10 cellular contexts compared by ENCODE assay signal in the genomic region with DNA sequence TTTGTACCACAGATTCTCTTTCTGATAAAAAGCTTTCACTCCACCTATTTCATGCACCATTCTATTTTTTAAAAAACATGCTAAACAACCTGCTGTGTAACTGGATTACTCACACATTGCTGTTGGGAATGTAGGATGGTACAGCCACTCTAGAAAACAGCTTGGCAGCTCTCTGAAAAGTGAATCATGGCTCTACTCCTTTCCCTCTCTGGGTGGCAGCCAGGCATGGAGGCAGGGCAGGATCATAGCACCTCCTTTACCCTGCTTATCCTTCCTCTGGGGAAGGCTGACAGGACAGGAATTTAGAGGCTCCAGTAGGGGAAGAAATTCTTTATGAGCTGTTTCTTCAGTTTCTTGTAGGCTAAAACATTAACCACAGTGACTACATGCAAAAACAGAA. TPM values are rescaled to one million over a fixed set of nuclear protein-coding genes. Genes with fewer than 3 reads are reported as not detected.
A peak's percentile ranks its signal among the peaks of the same experiment; 100 is the strongest.
DNase-seq lines count a peak whose midpoint lies in the region; ATAC-seq and TF ChIP-seq lines count a peak whose summit lies in the region.
"Had no signal": no experiment of that assay in that cellular context is flagged by ENCODE, and none has a peak within 500 bp of the region (broad histone marks: within the 10 kb centered on the region; RNA-seq: fewer than 3 reads in every experiment).

No MANE protein-coding gene starts in this region.

- peaks cover 5% of the 10 kb centered on the region for H3K36me3 Mint-ChIP-seq in activated CD4-positive, alpha-beta T cell treated with anti-CD3 and anti-CD28 coated beads, Interleukin-2, amount 10 ng/mL, durations not matched to agents 7 days and 5 days (ENCODE audit: low read depth)
- peaks cover 11% of the 10 kb centered on the region for H3K36me3 Mint-ChIP-seq in T-cell

- H2AFZ ChIP-seq in MM.1S (ENCODE audit: low read length), result no peak overlapping the region

- no peaks in the 10 kb centered on the region for H3K36me3 ChIP-seq in MM.1S (replicated peaks; ENCODE audit: insufficient read depth, low read length)
- H3K36me3 ChIP-seq: gastrocnemius medialis had no signal

- POLR2A ChIA-PET in activated CD4-positive, alpha-beta T cell treated with anti-CD3 and anti-CD28 coated beads, Interleukin-2, amount 10 ng/mL, durations not matched to agents 7 days and 5 days (lab: Charles Lee), result no interaction called here
- POLR2A ChIA-PET in T-cell (lab: Charles Lee), result interaction anchor here (0.6 to 1.4 kb wide), 3 partner anchors 11 to 53 kb away, joined by 3 to 7 read pairs (median 6); no protein-coding TSS in a partner anchor

- H3K27me3 Mint-ChIP-seq in activated CD4-positive, alpha-beta T cell treated with anti-CD3 and anti-CD28 coated beads, Interleukin-2, amount 10 ng/mL, durations not matched to agents 7 days and 5 days, result no peaks in the 10 kb centered on the region
- H3K27me3 Mint-ChIP-seq in T-cell, result no peaks in the 10 kb centered on the region

- no peaks in the 10 kb centered on the region for H3F3A ChIP-seq in MM.1S (ENCODE audit: insufficient read depth, low read length)

- no peak overlapping the region for H3K27ac ChIP-seq in MM.1S (ENCODE audit: low read length)
- H3K27ac ChIP-seq: gastrocnemius medialis had no signal

- H3K9me3 Mint-ChIP-seq in activated CD4-positive, alpha-beta T cell treated with anti-CD3 and anti-CD28 coated beads, Interleukin-2, amount 10 ng/mL, durations not matched to agents 7 days and 5 days, result no peaks in the 10 kb centered on the region
- no peaks in the 10 kb centered on the region for H3K9me3 Mint-ChIP-seq in T-cell

- H3K9me2 ChIP-seq in MM.1S (replicated peaks; ENCODE audit: insufficient read depth, low read length), result no peaks in the 10 kb centered on the region

- H3K9me3 ChIP-seq in MM.1S (replicated peaks; ENCODE audit: insufficient read depth, low read length), result no peaks in the 10 kb centered on the region
- H3K9me3 ChIP-seq: gastrocnemius medialis had no signal

- intact Hi-C loops in left ventricle myocardium superior (cut with micrococcal nuclease), result loop anchor here (10.0 kb wide), 1 partner anchor 100 kb away; no protein-coding TSS in a partner anchor

- peak overlapping the region; percentile 60 for H3K27ac Mint-ChIP-seq in activated CD4-positive, alpha-beta T cell treated with anti-CD3 and anti-CD28 coated beads, Interleukin-2, amount 10 ng/mL, durations not matched to agents 7 days and 5 days
- peak overlapping the region; percentile 83 to 95 for H3K27ac Mint-ChIP-seq in T-cell

- H3K79me2 ChIP-seq in MM.1S (ENCODE audit: low read length), result no peaks in the 10 kb centered on the region

- TF ChIP-seq CTCF in retinal pigment epithelial cell (conservative IDR thresholded peaks at IDR 0.05; ENCODE audit: low read depth, low read length) (peak; percentile 19), MM.1S (IDR thresholded peaks at IDR 0.05; ENCODE audit: low read length) (no peak)

- H3K4me3 Mint-ChIP-seq in activated CD4-positive, alpha-beta T cell treated with anti-CD3 and anti-CD28 coated beads, Interleukin-2, amount 10 ng/mL, durations not matched to agents 7 days and 5 days, result peak overlapping the region; percentile 8
- peak overlapping the region in 2 of 3 donors; percentile 37 to 76 for H3K4me3 Mint-ChIP-seq in T-cell

- DNase-seq in activated CD4-positive, alpha-beta T cell treated with anti-CD3 and anti-CD28 coated beads, Interleukin-2, amount 10 ng/mL, durations not matched to agents 7 days and 5 days, result no peak
- no peak for DNase-seq in activated CD4-positive, alpha-beta T cell treated with anti-CD3 and anti-CD28 coated beads for 4 hours
- DNase-seq in T-cell (no peak), left ventricle myocardium superior (peak; percentile 51), retinal pigment epithelial cell (ENCODE audit: low read depth) (peak; percentile 93), MV-4-11 (lab: John Stamatoyannopoulos, UW) (no peak), MM.1S (no peak), NCI-H1417 treated with DMSO at 0.1 percent for 48 hours (lab: John Stamatoyannopoulos, UW) (no peak)
- DNase-seq: activated CD4-positive, alpha-beta T cell treated with anti-CD3 and anti-CD28 coated beads, Interleukin-2, amount 50 U/mL, for 1 hour; gastrocnemius medialis had no signal

- no peaks in the 10 kb centered on the region for H3K27me3 ChIP-seq in MM.1S (replicated peaks; ENCODE audit: insufficient read depth, low read length)
- H3K27me3 ChIP-seq: gastrocnemius medialis had no signal

- H3K9ac ChIP-seq in MM.1S (ENCODE audit: low read length), result no peak overlapping the region

- H4K20me1 ChIP-seq in MM.1S (ENCODE audit: insufficient read depth, low read length), result no peaks in the 10 kb centered on the region

- CTCF ChIA-PET in activated CD4-positive, alpha-beta T cell treated with anti-CD3 and anti-CD28 coated beads, Interleukin-2, amount 10 ng/mL, durations not matched to agents 7 days and 5 days (lab: Charles Lee), result interaction anchor here (1.2 to 2.2 kb wide), 4 partner anchors 16 to 94 kb away, joined by 3 to 6 read pairs (median 3); no protein-coding TSS in a partner anchor
- CTCF ChIA-PET in T-cell (lab: Charles Lee), result interaction anchor here (0.6 to 2.0 kb wide), 4 partner anchors 8 to 234 kb away, joined by 3 to 8 read pairs (median 4); no protein-coding TSS in a partner anchor

- no peaks in the 10 kb centered on the region for H3K4me1 ChIP-seq in MM.1S (ENCODE audit: low read length)
- H3K4me1 ChIP-seq: gastrocnemius medialis had no signal

- H3K4me2 ChIP-seq in MM.1S (ENCODE audit: low read depth, low read length), result no peak overlapping the region

- no peak overlapping the region for H3K4me3 ChIP-seq in retinal pigment epithelial cell (ENCODE audit: low read length)
- H3K4me3 ChIP-seq in MM.1S (ENCODE audit: low read length), result no peak overlapping the region
- H3K4me3 ChIP-seq: gastrocnemius medialis had no signal

- H3K4me1 Mint-ChIP-seq in activated CD4-positive, alpha-beta T cell treated with anti-CD3 and anti-CD28 coated beads, Interleukin-2, amount 10 ng/mL, durations not matched to agents 7 days and 5 days, result peaks cover 36% of the 10 kb centered on the region
- peaks cover 33 to 44% (median 40%) of the 10 kb centered on the region in 3 donors for H3K4me1 Mint-ChIP-seq in T-cell

- ATAC-seq in T-cell (replicated peaks in 1 of 4) (no peak), left ventricle myocardium superior (peak; percentile 93)

RNA-seq across cellular contexts. Expression of a gene that starts 6.7 kb away (rescaled TPM):
- 10 to 100 TPM; 12.8 to 16.1 TPM for total RNA-seq in activated CD4-positive, alpha-beta T cell treated with anti-CD3 and anti-CD28 coated beads, Interleukin-2, amount 10 ng/mL, durations not matched to agents 7 days and 5 days
- total RNA-seq in T-cell, result 10 to 100 TPM; 18.4 to 28.1 (median 19.9) TPM
- 1.9 TPM for total RNA-seq in left ventricle myocardium superior

RNA-seq across cellular contexts. Expression of a gene that starts 34.1 kb away (rescaled TPM):
- total RNA-seq in activated CD4-positive, alpha-beta T cell treated with anti-CD3 and anti-CD28 coated beads, Interleukin-2, amount 10 ng/mL, durations not matched to agents 7 days and 5 days, result 1 to 10 TPM; 9.1 to 9.3 TPM
- total RNA-seq in T-cell (10 to 100 TPM in 3 of 5 donors, 1 to 10 TPM in 2; 5.5 to 15.8 (median 13.0) TPM), left ventricle myocardium superior (3.3 TPM)

RNA-seq across cellular contexts. Expression of a gene that starts 50.0 kb away (rescaled TPM):
- total RNA-seq in activated CD4-positive, alpha-beta T cell treated with anti-CD3 and anti-CD28 coated beads, Interleukin-2, amount 10 ng/mL, durations not matched to agents 7 days and 5 days, result 1,000 to 10,000 TPM in 1 of 2 experiments, 100 to 1,000 TPM in 1; 911 to 1,438 TPM
- total RNA-seq in T-cell (1,000 to 10,000 TPM; 2,053 to 2,496 (median 2,353) TPM), left ventricle myocardium superior (471 TPM)

RNA-seq across cellular contexts. Expression of a gene that starts 50.5 kb away (rescaled TPM):
- not detected for total RNA-seq in activated CD4-positive, alpha-beta T cell treated with anti-CD3 and anti-CD28 coated beads, Interleukin-2, amount 10 ng/mL, durations not matched to agents 7 days and 5 days
- not detected for total RNA-seq in T-cell
- total RNA-seq in left ventricle myocardium superior, result 1.9 TPM

Comparison
In these comparisons a context has a peak if more than half of its experiments do, and no peak if none do; other contexts are left out.
1. DNase-seq: peak in left ventricle myocardium superior (single experiment) and retinal pigment epithelial cell (single experiment); none in activated CD4-positive, alpha-beta T cell treated with anti-CD3 and anti-CD28 coated beads, Interleukin-2, amount 10 ng/mL, durations not matched to agents 7 days and 5 days (single experiment), activated CD4-positive, alpha-beta T cell treated with anti-CD3 and anti-CD28 coated beads for 4 hours (0 of 2), T-cell (0 of 34), MV-4-11 (single experiment), MM.1S (single experiment) and NCI-H1417 treated with DMSO at 0.1 percent for 48 hours (single experiment).